ENCODE assay signal across 1 cellular context in the genomic region with DNA sequence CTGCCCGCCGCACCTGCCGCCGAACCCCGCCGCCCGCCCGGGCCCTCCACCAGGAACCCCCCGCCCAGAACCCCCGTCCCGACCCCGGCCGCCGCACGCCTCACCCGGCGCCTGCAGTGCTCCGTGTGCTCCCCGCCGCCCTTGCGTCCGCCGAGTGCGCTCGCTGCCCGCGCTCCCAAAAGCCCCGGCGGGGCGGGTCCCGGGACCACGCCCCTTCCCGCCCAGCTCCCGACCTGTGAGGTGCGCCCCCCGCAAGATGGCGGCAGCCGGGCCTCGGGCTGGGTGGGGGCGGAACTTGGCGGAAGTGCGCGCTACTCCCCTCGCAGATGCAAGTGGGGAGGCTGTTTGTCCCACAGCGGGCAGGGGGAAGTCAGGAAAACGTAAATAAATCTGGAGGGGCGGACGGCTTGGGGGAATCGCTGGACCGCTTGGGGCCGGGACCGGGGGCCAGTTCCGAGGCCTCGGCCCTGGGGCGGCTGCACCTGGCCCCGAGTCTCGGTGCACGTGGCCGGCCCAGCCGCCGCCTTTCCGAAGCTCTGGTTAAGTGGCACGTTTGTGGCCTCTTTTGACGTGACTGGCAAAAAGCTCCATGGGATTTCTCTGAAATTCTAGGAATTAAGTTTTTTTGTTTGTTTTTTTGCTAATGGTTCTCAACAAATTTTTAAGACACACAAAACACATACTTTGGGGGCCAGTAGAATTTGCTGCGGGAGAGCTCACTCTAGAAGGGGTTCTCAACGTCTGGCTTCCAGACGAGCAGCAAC.
TF ChIP-seq lines count a peak whose summit lies in the region.

Gene EZR (minus strand): TSS at position 156 of the 764 bp plus-strand sequence. CDS start 1,275 bp downstream, outside the sequence.

TF ChIP-seq in K562, 482 proteins besides CTCF, POLR2A, EP300 and RAD21 (continued from another document and continues in another):
- TF ChIP-seq ZNF518B (CRISPR knock-in tag; IDR thresholded peaks at IDR 0.05) = no peak
- TF ChIP-seq CLOCK (CRISPR knock-in tag; IDR thresholded peaks at IDR 0.05; ENCODE audit: borderline replicate concordance) = no peak
- TF ChIP-seq, protein P1, sequence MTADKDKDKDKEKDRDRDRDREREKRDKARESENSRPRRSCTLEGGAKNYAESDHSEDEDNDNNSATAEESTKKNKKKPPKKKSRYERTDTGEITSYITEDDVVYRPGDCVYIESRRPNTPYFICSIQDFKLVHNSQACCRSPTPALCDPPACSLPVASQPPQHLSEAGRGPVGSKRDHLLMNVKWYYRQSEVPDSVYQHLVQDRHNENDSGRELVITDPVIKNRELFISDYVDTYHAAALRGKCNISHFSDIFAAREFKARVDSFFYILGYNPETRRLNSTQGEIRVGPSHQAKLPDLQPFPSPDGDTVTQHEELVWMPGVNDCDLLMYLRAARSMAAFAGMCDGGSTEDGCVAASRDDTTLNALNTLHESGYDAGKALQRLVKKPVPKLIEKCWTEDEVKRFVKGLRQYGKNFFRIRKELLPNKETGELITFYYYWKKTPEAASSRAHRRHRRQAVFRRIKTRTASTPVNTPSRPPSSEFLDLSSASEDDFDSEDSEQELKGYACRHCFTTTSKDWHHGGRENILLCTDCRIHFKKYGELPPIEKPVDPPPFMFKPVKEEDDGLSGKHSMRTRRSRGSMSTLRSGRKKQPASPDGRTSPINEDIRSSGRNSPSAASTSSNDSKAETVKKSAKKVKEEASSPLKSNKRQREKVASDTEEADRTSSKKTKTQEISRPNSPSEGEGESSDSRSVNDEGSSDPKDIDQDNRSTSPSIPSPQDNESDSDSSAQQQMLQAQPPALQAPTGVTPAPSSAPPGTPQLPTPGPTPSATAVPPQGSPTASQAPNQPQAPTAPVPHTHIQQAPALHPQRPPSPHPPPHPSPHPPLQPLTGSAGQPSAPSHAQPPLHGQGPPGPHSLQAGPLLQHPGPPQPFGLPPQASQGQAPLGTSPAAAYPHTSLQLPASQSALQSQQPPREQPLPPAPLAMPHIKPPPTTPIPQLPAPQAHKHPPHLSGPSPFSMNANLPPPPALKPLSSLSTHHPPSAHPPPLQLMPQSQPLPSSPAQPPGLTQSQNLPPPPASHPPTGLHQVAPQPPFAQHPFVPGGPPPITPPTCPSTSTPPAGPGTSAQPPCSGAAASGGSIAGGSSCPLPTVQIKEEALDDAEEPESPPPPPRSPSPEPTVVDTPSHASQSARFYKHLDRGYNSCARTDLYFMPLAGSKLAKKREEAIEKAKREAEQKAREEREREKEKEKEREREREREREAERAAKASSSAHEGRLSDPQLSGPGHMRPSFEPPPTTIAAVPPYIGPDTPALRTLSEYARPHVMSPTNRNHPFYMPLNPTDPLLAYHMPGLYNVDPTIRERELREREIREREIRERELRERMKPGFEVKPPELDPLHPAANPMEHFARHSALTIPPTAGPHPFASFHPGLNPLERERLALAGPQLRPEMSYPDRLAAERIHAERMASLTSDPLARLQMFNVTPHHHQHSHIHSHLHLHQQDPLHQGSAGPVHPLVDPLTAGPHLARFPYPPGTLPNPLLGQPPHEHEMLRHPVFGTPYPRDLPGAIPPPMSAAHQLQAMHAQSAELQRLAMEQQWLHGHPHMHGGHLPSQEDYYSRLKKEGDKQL (CRISPR knock-in tag; IDR thresholded peaks at IDR 0.05; ENCODE audit: borderline replicate concordance) = peak; percentile 69; the same call in 1 of the 2 replicates
- no peak for TF ChIP-seq RHOXF2B (CRISPR knock-in tag; conservative IDR thresholded peaks at IDR 0.05)
- TF ChIP-seq ZNF639 (CRISPR knock-in tag; conservative IDR thresholded peaks at IDR 0.05 in 1 of 2, IDR thresholded peaks at IDR 0.05 in 1 of 2) = peak in 1 of 2 experiments; percentile 94; a peak in 2 of 4 replicates
- peak; percentile 58; the same call in 1 of the 2 replicates for TF ChIP-seq DIDO1 (tag; IDR thresholded peaks at IDR 0.05; ENCODE audit: low read depth)
- TF ChIP-seq BRD9 (IDR thresholded peaks at IDR 0.05; ENCODE audit: low read depth, partially characterized antibody) = peak; percentile 65
- TF ChIP-seq PYGO2 (tag; IDR thresholded peaks at IDR 0.05) = peak; percentile 23; the same call in 1 of the 2 replicates
- TF ChIP-seq ZNF583 (CRISPR knock-in tag; IDR thresholded peaks at IDR 0.05) = peak; percentile 89
- TF ChIP-seq CTCFL (IDR thresholded peaks at IDR 0.05; ENCODE audit: borderline replicate concordance, insufficient read depth, low read depth, low read length, poor library complexity, severe bottlenecking) = peak; percentile 35
- TF ChIP-seq BCL6 (CRISPR knock-in tag; IDR thresholded peaks at IDR 0.05) = no peak
- TF ChIP-seq POLR2AphosphoS5 (IDR thresholded peaks at IDR 0.05; ENCODE audit: control insufficient read depth, insufficient read depth, low read depth, low read length) = peak; percentile 95
- TF ChIP-seq ZC3H8 (IDR thresholded peaks at IDR 0.05) = no peak
- peak; percentile 77; the same call in 1 of the 2 replicates for TF ChIP-seq PHF8 (IDR thresholded peaks at IDR 0.05; ENCODE audit: borderline replicate concordance, low read length)
- TF ChIP-seq EP400 (IDR thresholded peaks at IDR 0.05) = peak; percentile 81
- TF ChIP-seq, protein P2, sequence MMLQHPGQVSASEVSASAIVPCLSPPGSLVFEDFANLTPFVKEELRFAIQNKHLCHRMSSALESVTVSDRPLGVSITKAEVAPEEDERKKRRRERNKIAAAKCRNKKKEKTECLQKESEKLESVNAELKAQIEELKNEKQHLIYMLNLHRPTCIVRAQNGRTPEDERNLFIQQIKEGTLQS (IDR thresholded peaks at IDR 0.05) = no peak
- TF ChIP-seq, protein P2 (CRISPR knock-in tag; conservative IDR thresholded peaks at IDR 0.05) = 0 out of 2 replicates have a peak, but pooled peaks have one; percentile 49
- TF ChIP-seq ZNF280A (IDR thresholded peaks at IDR 0.05; ENCODE audit: low read depth, partially characterized antibody) = no peak
- no peak for TF ChIP-seq SIN3B (IDR thresholded peaks at IDR 0.05; ENCODE audit: low read depth)
- peak; percentile 84; the same call in 1 of the 2 replicates for TF ChIP-seq ZBTB43 (CRISPR knock-in tag; IDR thresholded peaks at IDR 0.05)
- TF ChIP-seq ZKSCAN8 (CRISPR knock-in tag; IDR thresholded peaks at IDR 0.05) = peak; percentile 65; the same call in 1 of the 2 replicates
- peak; percentile 48 for TF ChIP-seq JUND (IDR thresholded peaks at IDR 0.05; ENCODE audit: borderline replicate concordance, low read depth, low read length)
- TF ChIP-seq JUND (tag; IDR thresholded peaks at IDR 0.05; ENCODE audit: borderline replicate concordance, low read depth, low read length) = no peak
- TF ChIP-seq CREBBP (IDR thresholded peaks at IDR 0.05; ENCODE audit: low read depth, low read length) = no peak
- no peak for TF ChIP-seq RFX1 (IDR thresholded peaks at IDR 0.05)
- TF ChIP-seq POLR3G (IDR thresholded peaks at IDR 0.05; ENCODE audit: extremely low read depth, insufficient read length, insufficient replicate concordance) = no peak
- TF ChIP-seq HNRNPH1 (optimal IDR thresholded peaks at IDR 0.05; ENCODE audit: low read depth, low read length) = no peak
- TF ChIP-seq, protein P3, sequence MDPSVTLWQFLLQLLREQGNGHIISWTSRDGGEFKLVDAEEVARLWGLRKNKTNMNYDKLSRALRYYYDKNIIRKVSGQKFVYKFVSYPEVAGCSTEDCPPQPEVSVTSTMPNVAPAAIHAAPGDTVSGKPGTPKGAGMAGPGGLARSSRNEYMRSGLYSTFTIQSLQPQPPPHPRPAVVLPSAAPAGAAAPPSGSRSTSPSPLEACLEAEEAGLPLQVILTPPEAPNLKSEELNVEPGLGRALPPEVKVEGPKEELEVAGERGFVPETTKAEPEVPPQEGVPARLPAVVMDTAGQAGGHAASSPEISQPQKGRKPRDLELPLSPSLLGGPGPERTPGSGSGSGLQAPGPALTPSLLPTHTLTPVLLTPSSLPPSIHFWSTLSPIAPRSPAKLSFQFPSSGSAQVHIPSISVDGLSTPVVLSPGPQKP (CRISPR knock-in tag; IDR thresholded peaks at IDR 0.05) = no peak
- no peak for TF ChIP-seq SMARCB1 (IDR thresholded peaks at IDR 0.05; ENCODE audit: insufficient read length, low read depth)
- peak; percentile 100 for TF ChIP-seq L3MBTL2 (IDR thresholded peaks at IDR 0.05)
- peak; percentile 75; the same call in 1 of the 2 replicates for TF ChIP-seq HNRNPL (IDR thresholded peaks at IDR 0.05; ENCODE audit: low read depth, low read length)
- no peak for TF ChIP-seq ILK (tag; IDR thresholded peaks at IDR 0.05; ENCODE audit: borderline replicate concordance, low read depth)
- peak; percentile 90; the same call in 1 of the 2 replicates for TF ChIP-seq ZNF224 (CRISPR knock-in tag; IDR thresholded peaks at IDR 0.05)
